13 cellular contexts compared by ENCODE assay signal in genomic region chr3:107604057-107604802, GRCh38.
DNase-seq lines count a peak whose midpoint lies in the region; ATAC-seq and TF ChIP-seq lines count a peak whose summit lies in the region.
"Had no signal": no experiment of that assay in that cellular context is flagged by ENCODE, and none has a peak within 500 bp of the region (broad histone marks: within the 10 kb centered on the region; RNA-seq: fewer than 3 reads in every experiment).

No MANE protein-coding gene starts in this region.

- H3K4me1 ChIP-seq in mesendoderm (ENCODE audit: control insufficient read depth, low read depth, low read length), result peaks cover 3% of the 10 kb centered on the region

- DNase-seq in Daoy (ENCODE audit: low read depth) (peak; percentile 8), MG63 (peak; percentile 10), fibroblast of peridontal ligament (ENCODE audit: extremely low read depth) (peak; percentile 76), nephron progenitor cell (no peak), mesendoderm (no peak), dermis blood vessel endothelial cell (no peak), T1000 (lab: John Stamatoyannopoulos, UW) (no peak), natural killer cell (no peak)
- DNase-seq: H9, kidney, NCI-H1105 had no signal

- intact Hi-C loops in natural killer cell (cut with micrococcal nuclease), result no loop called here

- H3K27me3 Mint-ChIP-seq in nephron progenitor cell (ENCODE audit: low read depth, poor library complexity) (peaks cover 3% of the 10 kb centered on the region), natural killer cell (ENCODE audit: low read depth in 2 of 2) (no peaks in the 10 kb centered on the region)

- H3K18ac ChIP-seq in mesendoderm (ENCODE audit: low read length), result no peak overlapping the region

- WGBS in mesendoderm (ENCODE audit: extremely low coverage, insufficient coverage, low lambda C conversion rate), result no CpG with 5 or more reads among the region's 7 CpGs

- no peak overlapping the region for H2BK5ac ChIP-seq in mesendoderm (ENCODE audit: low read length)

- H3K4me3 ChIP-seq in MG63 (no peak overlapping the region), mesendoderm (ENCODE audit: low read length) (no peak overlapping the region)
- H3K4me3 ChIP-seq: thoracic aorta had no signal

- H3K4me3 Mint-ChIP-seq in nephron progenitor cell, result no peak overlapping the region
- H3K4me3 Mint-ChIP-seq in natural killer cell, result no peak overlapping the region
- H3K4me3 Mint-ChIP-seq: H9 had no signal

- peaks cover 62% of the 10 kb centered on the region for H3K9me3 Mint-ChIP-seq in nephron progenitor cell
- no peaks in the 10 kb centered on the region for H3K9me3 Mint-ChIP-seq in natural killer cell

- no peaks in the 10 kb centered on the region for H3K27me3 ChIP-seq in MG63
- H3K27me3 ChIP-seq in mesendoderm (ENCODE audit: insufficient read depth, low read length, poor library complexity), result no peaks in the 10 kb centered on the region

- no peak for ATAC-seq in natural killer cell

- no peak overlapping the region for H3K23ac ChIP-seq in mesendoderm (ENCODE audit: low read length)

- no peak overlapping the region for H4K8ac ChIP-seq in mesendoderm (ENCODE audit: low read depth, low read length)

- no peak overlapping the region for H3K27ac ChIP-seq in mesendoderm (ENCODE audit: low read depth, low read length)

- H3K79me2 ChIP-seq in mesendoderm (ENCODE audit: control insufficient read depth, insufficient read depth, low read length), result peaks cover 2% of the 10 kb centered on the region

- no peak overlapping the region for H3K56ac ChIP-seq in mesendoderm (ENCODE audit: low read length)

- H3K4ac ChIP-seq in mesendoderm (ENCODE audit: low read depth, low read length), result no peak overlapping the region

- H2AK5ac ChIP-seq in mesendoderm (ENCODE audit: low read length), result no peak overlapping the region

- H3K79me1 ChIP-seq in mesendoderm (ENCODE audit: low read length), result peaks cover 6% of the 10 kb centered on the region

- peaks cover 7% of the 10 kb centered on the region; the same call in 1 of the 2 replicates for H3K36me3 ChIP-seq in MG63
- no peaks in the 10 kb centered on the region for H3K36me3 ChIP-seq in mesendoderm (ENCODE audit: control insufficient read depth, insufficient read depth, low read length)
- H3K36me3 ChIP-seq: thoracic aorta had no signal

- H4K5ac ChIP-seq in mesendoderm (ENCODE audit: low read length), result no peak overlapping the region

- no peak for TF ChIP-seq CTCF in nephron progenitor cell (IDR thresholded peaks at IDR 0.05)
- TF ChIP-seq CTCF in natural killer cell (IDR thresholded peaks at IDR 0.05), result no peak

- H3K36me3 Mint-ChIP-seq in nephron progenitor cell (ENCODE audit: low read depth), result peaks cover 81% of the 10 kb centered on the region
- H3K36me3 Mint-ChIP-seq in natural killer cell, result peaks cover 11% of the 10 kb centered on the region

- H3K9me3 ChIP-seq in MG63, result peaks cover 7% of the 10 kb centered on the region
- H3K9me3 ChIP-seq: thoracic aorta had no signal

- no peak overlapping the region for H3K9ac ChIP-seq in mesendoderm (ENCODE audit: low read length)

- peak overlapping the region; percentile 21 for H3K27ac Mint-ChIP-seq in nephron progenitor cell
- H3K27ac Mint-ChIP-seq in natural killer cell, result no peak overlapping the region
- H3K27ac Mint-ChIP-seq: activated naive CD4-positive, alpha-beta T cell treated with anti-CD3 and anti-CD28 coated beads, Interleukin-2, amount 50 U/mL, for 72 hours; H9 had no signal

- peaks cover 28% of the 10 kb centered on the region for H3K4me1 Mint-ChIP-seq in nephron progenitor cell
- H3K4me1 Mint-ChIP-seq in natural killer cell, result peaks cover 47 to 49% of the 10 kb centered on the region in 2 donors

- no peak overlapping the region for H3K4me2 ChIP-seq in mesendoderm (ENCODE audit: low read length)

- H2BK15ac ChIP-seq in mesendoderm (replicated peaks; ENCODE audit: low read depth), result no peak overlapping the region

- H2BK120ac ChIP-seq in mesendoderm (ENCODE audit: low read depth, low read length), result no peak overlapping the region

Comparison
In these comparisons a context has a peak if more than half of its experiments do, and no peak if none do; other contexts are left out.
1. DNase-seq: peak in Daoy (single experiment), MG63 (single experiment) and fibroblast of peridontal ligament (single experiment); none in nephron progenitor cell (single experiment), mesendoderm (single experiment), dermis blood vessel endothelial cell (single experiment), T1000 (single experiment) and natural killer cell (single experiment).